In the genomic region with DNA sequence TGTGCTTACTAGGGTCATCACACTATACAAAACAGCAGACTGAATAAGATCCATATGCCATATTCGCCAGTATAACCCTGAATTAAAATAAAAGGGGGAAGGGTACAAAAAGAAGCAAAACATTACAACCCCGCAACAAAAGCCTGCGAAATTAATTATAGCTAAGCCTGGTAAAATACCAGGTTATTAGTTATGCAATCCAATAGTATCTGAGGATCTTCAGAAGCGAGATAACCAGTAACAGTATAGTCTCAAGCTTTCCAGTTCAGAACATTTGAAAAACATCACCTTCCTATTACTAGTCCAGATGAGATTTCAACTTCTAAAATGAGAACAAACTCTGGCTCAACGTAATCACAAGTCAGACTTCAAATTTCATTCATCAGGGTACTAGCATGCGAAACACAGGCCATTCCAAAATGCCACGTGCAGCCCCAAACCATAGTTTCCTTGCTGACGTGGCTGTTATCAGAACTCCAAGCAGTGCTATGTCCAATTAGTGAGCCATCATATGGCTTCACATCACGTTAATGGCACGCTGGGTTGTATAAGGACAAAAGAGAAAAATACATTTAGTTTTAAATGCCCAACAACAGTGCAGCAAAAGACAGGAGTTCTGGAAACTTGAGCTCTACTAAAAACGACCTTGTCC, we compare ENCODE assay signal across 8 cellular contexts. TPM values are rescaled to one million over a fixed set of nuclear protein-coding genes. Genes with fewer than 3 reads are reported as not detected.
DNase-seq lines count a peak whose midpoint lies in the region; ATAC-seq and TF ChIP-seq lines count a peak whose summit lies in the region.

No MANE protein-coding gene starts in this region.

- TF ChIP-seq CTCF in suprapubic skin (IDR thresholded peaks at IDR 0.05) = no peak

- H3K36me3 ChIP-seq in CD8-positive, alpha-beta memory T cell (ENCODE audit: insufficient read depth, low read length) = peaks cover 9% of the 10 kb centered on the region
- H3K36me3 ChIP-seq in suprapubic skin = peaks cover 26% of the 10 kb centered on the region

- H3K4me1 Mint-ChIP-seq in CD8-positive, alpha-beta memory T cell = peaks cover 49 to 62% (median 59%) of the 10 kb centered on the region in 3 donors
- peaks cover 36% of the 10 kb centered on the region for H3K4me1 Mint-ChIP-seq in activated naive CD8-positive, alpha-beta T cell treated with anti-CD3 and anti-CD28 coated beads for 36 hours

- peaks cover 29% of the 10 kb centered on the region for H3K4me1 ChIP-seq in CD8-positive, alpha-beta memory T cell (ENCODE audit: insufficient read depth, low read length)
- peaks cover 39% of the 10 kb centered on the region for H3K4me1 ChIP-seq in suprapubic skin

- H3K27me3 Mint-ChIP-seq in CD8-positive, alpha-beta memory T cell = no peaks in the 10 kb centered on the region
- H3K27me3 Mint-ChIP-seq in activated naive CD8-positive, alpha-beta T cell treated with anti-CD3 and anti-CD28 coated beads for 36 hours = no peaks in the 10 kb centered on the region

- H3K36me3 Mint-ChIP-seq in CD8-positive, alpha-beta memory T cell = peaks cover 0 to 52% (median 19%) of the 10 kb centered on the region in 3 donors
- H3K36me3 Mint-ChIP-seq in activated naive CD8-positive, alpha-beta T cell treated with anti-CD3 and anti-CD28 coated beads for 36 hours = peaks cover 34% of the 10 kb centered on the region

- no peaks in the 10 kb centered on the region for H3K27me3 ChIP-seq in CD8-positive, alpha-beta memory T cell (ENCODE audit: insufficient read depth, low read length, poor library complexity, severe bottlenecking)
- no peaks in the 10 kb centered on the region for H3K27me3 ChIP-seq in suprapubic skin

- H3K27ac Mint-ChIP-seq in CD8-positive, alpha-beta memory T cell = peak overlapping the region; percentile 46 to 98 (median 94)
- H3K27ac Mint-ChIP-seq in activated naive CD8-positive, alpha-beta T cell treated with anti-CD3 and anti-CD28 coated beads for 36 hours = peak overlapping the region; percentile 94

- H3K4me3 ChIP-seq in CD8-positive, alpha-beta memory T cell (ENCODE audit: low read length) = peak overlapping the region; percentile 92
- peak overlapping the region; percentile 91 for H3K4me3 ChIP-seq in suprapubic skin

- DNase-seq in CD8-positive, alpha-beta memory T cell = no peak
- DNase-seq in activated naive CD8-positive, alpha-beta T cell treated with anti-CD3 and anti-CD28 coated beads for 36 hours = no peak
- peak; percentile 81 for DNase-seq in iris pigment epithelial cell (ENCODE audit: low read depth)
- no peak for DNase-seq in suprapubic skin (ENCODE audit: low spot score in 2 of 2)
- no peak for DNase-seq in stimulated activated CD8-positive, alpha-beta memory T cell treated with anti-CD3 and anti-CD28 coated beads, Interleukin-4, amount 100 ng/mL, for 48 hours
- DNase-seq in SHP77 treated with DMSO at 0.1 percent for 48 hours (lab: John Stamatoyannopoulos, UW) = no peak

- peak overlapping the region; percentile 96 to 99 (median 97) for H3K4me3 Mint-ChIP-seq in CD8-positive, alpha-beta memory T cell
- H3K4me3 Mint-ChIP-seq in activated naive CD8-positive, alpha-beta T cell treated with anti-CD3 and anti-CD28 coated beads for 36 hours = peak overlapping the region; percentile 96

- H3K9me3 Mint-ChIP-seq in CD8-positive, alpha-beta memory T cell = peaks cover 0 to 4% (median 0%) of the 10 kb centered on the region in 5 donors
- no peaks in the 10 kb centered on the region for H3K9me3 Mint-ChIP-seq in activated naive CD8-positive, alpha-beta T cell treated with anti-CD3 and anti-CD28 coated beads for 36 hours

- 24% methylated on average over 11 of the region's 11 CpGs for WGBS in suprapubic skin

- no peak for TF ChIP-seq RAD21 in Ishikawa (IDR thresholded peaks at IDR 0.05; ENCODE audit: low read depth)

- peak overlapping the region; percentile 91 for H3K27ac ChIP-seq in CD8-positive, alpha-beta memory T cell (ENCODE audit: low read depth, low read length)
- no peak overlapping the region for H3K27ac ChIP-seq in suprapubic skin

- TF ChIP-seq POLR2A in suprapubic skin (IDR thresholded peaks at IDR 0.05) = no peak

- TF ChIP-seq EP300 in Ishikawa (IDR thresholded peaks at IDR 0.05; ENCODE audit: borderline replicate concordance) (no peak), suprapubic skin (IDR thresholded peaks at IDR 0.05) (no peak)

- no peak for ATAC-seq in HG03520 (IDR thresholded peaks at IDR 0.05; ENCODE audit: unreplicated experiment)

- no peaks in the 10 kb centered on the region for H3K9me3 ChIP-seq in CD8-positive, alpha-beta memory T cell (ENCODE audit: low read length)
- no peaks in the 10 kb centered on the region for H3K9me3 ChIP-seq in suprapubic skin

- POLR2A ChIA-PET in CD8-positive, alpha-beta memory T cell (lab: Charles Lee) = interaction anchor here (0.8 to 2.6 kb wide), 7 partner anchors 29 to 747 kb away, joined by 3 to 30 read pairs (median 5); a partner anchor contains a TSS

- CTCF ChIA-PET in CD8-positive, alpha-beta memory T cell (lab: Charles Lee) = interaction anchor here (1.2 to 3.1 kb wide), 9 partner anchors 11 to 621 kb away, joined by 3 to 27 read pairs (median 9); a partner anchor contains a TSS

TF ChIP-seq in Ishikawa, 13 proteins besides CTCF, POLR2A, EP300 and RAD21:
- TF ChIP-seq TCF12 (IDR thresholded peaks at IDR 0.05; ENCODE audit: low read depth) = no peak
- TF ChIP-seq, protein P1, sequence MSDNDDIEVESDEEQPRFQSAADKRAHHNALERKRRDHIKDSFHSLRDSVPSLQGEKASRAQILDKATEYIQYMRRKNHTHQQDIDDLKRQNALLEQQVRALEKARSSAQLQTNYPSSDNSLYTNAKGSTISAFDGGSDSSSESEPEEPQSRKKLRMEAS (IDR thresholded peaks at IDR 0.05) = peak; percentile 68
- TF ChIP-seq YY1 (IDR thresholded peaks at IDR 0.05; ENCODE audit: low read depth) = no peak
- TF ChIP-seq NFIC (IDR thresholded peaks at IDR 0.05) = no peak
- TF ChIP-seq EGR1 (IDR thresholded peaks at IDR 0.05) = no peak

RNA-seq across cellular contexts. Expression of a gene that starts 1.1 kb away (rescaled TPM):
- 100 to 1,000 TPM; 171 to 175 TPM for total RNA-seq in CD8-positive, alpha-beta memory T cell
- polyA plus RNA-seq in CD8-positive, alpha-beta memory T cell = 144 TPM
- 100 to 1,000 TPM; 175 to 176 TPM for total RNA-seq in activated naive CD8-positive, alpha-beta T cell treated with anti-CD3 and anti-CD28 coated beads for 36 hours
- total RNA-seq in suprapubic skin = 10 to 100 TPM; 56.4 to 72.9 (median 62.4) TPM
